In the genomic region with DNA sequence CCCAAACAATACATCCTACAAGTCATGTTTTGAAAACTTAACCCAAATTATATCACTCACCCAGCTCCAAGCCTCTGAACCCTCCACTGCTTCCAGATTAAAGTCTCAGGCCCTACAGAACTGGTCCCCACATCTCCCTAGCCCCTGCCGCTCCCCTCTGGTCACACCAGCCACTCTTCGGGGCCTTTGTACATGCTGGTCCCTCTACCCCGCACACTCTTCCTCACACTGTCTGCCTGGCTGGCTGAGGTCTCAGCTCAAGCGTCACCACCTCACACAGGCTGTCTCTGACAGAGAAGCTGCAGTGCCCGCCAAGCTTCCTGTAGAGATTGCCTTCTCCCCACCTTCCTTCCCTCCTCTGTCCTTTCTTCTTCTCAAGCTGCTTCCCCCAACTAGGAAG, we compare ENCODE assay signal across 14 cellular contexts.
DNase-seq lines count a peak whose midpoint lies in the region; ATAC-seq and TF ChIP-seq lines count a peak whose summit lies in the region.
"Had no signal": no experiment of that assay in that cellular context is flagged by ENCODE, and none has a peak within 500 bp of the region (broad histone marks: within the 10 kb centered on the region; RNA-seq: fewer than 3 reads in every experiment).

No MANE protein-coding gene starts in this region.

- DNase-seq in CD8-positive, alpha-beta memory T cell, result no peak
- DNase-seq in activated CD4-positive, alpha-beta memory T cell treated with anti-CD3 and anti-CD28 coated beads for 36 hours, result no peak
- DNase-seq in dorsolateral prefrontal cortex (no peak), spleen (peak; percentile 66), AML-193 (lab: John Stamatoyannopoulos, UW) (no peak), G401 (ENCODE audit: low spot score) (no peak)
- DNase-seq: esophagus squamous epithelium, SIG-M5 had no signal

- 86 to 96% (median 90%) methylated on average over 5 of the region's 5 CpGs for WGBS in spleen, 5 donors

- in situ Hi-C loops in G401 (cut with HindIII; ENCODE audit: low sequenced_read_pairs), result no loop called here

- CTCF ChIA-PET in CD8-positive, alpha-beta memory T cell (lab: Charles Lee), result interaction anchor here (2.1 to 2.9 kb wide), 2 partner anchors 14 to 269 kb away, joined by 7 to 10 read pairs; no protein-coding TSS in a partner anchor
- CTCF ChIA-PET in activated CD4-positive, alpha-beta memory T cell treated with anti-CD3 and anti-CD28 coated beads for 36 hours (lab: Charles Lee), result interaction anchor here (0.6 to 3.9 kb wide), 20 partner anchors 9 to 908 kb away, joined by 3 to 26 read pairs (median 4); no protein-coding TSS in a partner anchor

- POLR2A ChIA-PET in CD8-positive, alpha-beta memory T cell (lab: Charles Lee), result no interaction called here
- POLR2A ChIA-PET in activated CD4-positive, alpha-beta memory T cell treated with anti-CD3 and anti-CD28 coated beads for 36 hours (lab: Charles Lee), result no interaction called here

- peaks cover 54% of the 10 kb centered on the region for H3K36me3 ChIP-seq in CD8-positive, alpha-beta memory T cell (ENCODE audit: insufficient read depth, low read length)
- peaks cover 0 to 100% (median 88%) of the 10 kb centered on the region in 6 donors for H3K36me3 ChIP-seq in spleen

- peak overlapping the region in 7 of 8 donors; percentile 57 to 87 (median 79) for H3K27ac Mint-ChIP-seq in CD8-positive, alpha-beta memory T cell
- peak overlapping the region; percentile 74 for H3K27ac Mint-ChIP-seq in activated CD4-positive, alpha-beta memory T cell treated with anti-CD3 and anti-CD28 coated beads for 36 hours
- H3K27ac Mint-ChIP-seq: B cell had no signal

- no peak overlapping the region for H3K4me3 ChIP-seq in CD8-positive, alpha-beta memory T cell (ENCODE audit: low read length)
- H3K4me3 ChIP-seq in dorsolateral prefrontal cortex, result no peak overlapping the region
- H3K4me3 ChIP-seq in spleen, result no peak overlapping the region
- H3K4me3 ChIP-seq: esophagus squamous epithelium, testis had no signal

- H3K4me3 Mint-ChIP-seq in CD8-positive, alpha-beta memory T cell, result no peak overlapping the region
- H3K4me3 Mint-ChIP-seq in activated CD4-positive, alpha-beta memory T cell treated with anti-CD3 and anti-CD28 coated beads for 36 hours, result no peak overlapping the region
- H3K4me3 Mint-ChIP-seq: activated naive CD4-positive, alpha-beta T cell treated with anti-CD3 and anti-CD28 coated beads, Interleukin-2, amount 50 U/mL, for 24 hours; B cell had no signal

- no peak for ATAC-seq in HG03469 (IDR thresholded peaks at IDR 0.05; ENCODE audit: unreplicated experiment)

- H3K4me1 Mint-ChIP-seq in CD8-positive, alpha-beta memory T cell, result peaks cover 3 to 16% (median 4%) of the 10 kb centered on the region in 3 donors
- peaks cover 5% of the 10 kb centered on the region for H3K4me1 Mint-ChIP-seq in activated CD4-positive, alpha-beta memory T cell treated with anti-CD3 and anti-CD28 coated beads for 36 hours (ENCODE audit: low read depth)
- H3K4me1 Mint-ChIP-seq: activated naive CD4-positive, alpha-beta T cell treated with anti-CD3 and anti-CD28 coated beads, Interleukin-2, amount 50 U/mL, for 24 hours; B cell had no signal

- H3K9me3 Mint-ChIP-seq in CD8-positive, alpha-beta memory T cell, result no peaks in the 10 kb centered on the region
- H3K9me3 Mint-ChIP-seq in activated CD4-positive, alpha-beta memory T cell treated with anti-CD3 and anti-CD28 coated beads for 36 hours, result no peaks in the 10 kb centered on the region
- H3K9me3 Mint-ChIP-seq: activated naive CD4-positive, alpha-beta T cell treated with anti-CD3 and anti-CD28 coated beads, Interleukin-2, amount 50 U/mL, for 24 hours had no signal

- TF ChIP-seq POLR2A in spleen (IDR thresholded peaks at IDR 0.05), result no peak

- intact Hi-C loops in activated CD4-positive, alpha-beta memory T cell treated with anti-CD3 and anti-CD28 coated beads for 36 hours (cut with micrococcal nuclease), result no loop called here
- intact Hi-C loops in dorsolateral prefrontal cortex (cut with DNase I), result loop anchor here (2.0 to 5.0 kb wide), 3 partner anchors 267 to 287 kb away; partner anchors contain the start of gene ARFGEF2 (in 1 of the 2)
- intact Hi-C loops in spleen (cut with DNase I; ENCODE audit: low total_unique reads), result no loop called here

- peaks cover 15 to 89% (median 26%) of the 10 kb centered on the region in 3 donors for H3K36me3 Mint-ChIP-seq in CD8-positive, alpha-beta memory T cell
- H3K36me3 Mint-ChIP-seq in activated CD4-positive, alpha-beta memory T cell treated with anti-CD3 and anti-CD28 coated beads for 36 hours, result peaks cover 35% of the 10 kb centered on the region

- no peak overlapping the region for H3K27ac ChIP-seq in CD8-positive, alpha-beta memory T cell (ENCODE audit: low read depth, low read length)
- H3K27ac ChIP-seq in dorsolateral prefrontal cortex, result peak overlapping the region in 55 of 59 donors; percentile 2 to 95 (median 81)
- no peak overlapping the region for H3K27ac ChIP-seq in spleen
- H3K27ac ChIP-seq: brain microvascular endothelial cell, esophagus squamous epithelium, parathyroid adenoma, testis had no signal

- no peaks in the 10 kb centered on the region for H3K9me3 ChIP-seq in CD8-positive, alpha-beta memory T cell (ENCODE audit: low read length)
- H3K9me3 ChIP-seq in spleen, result no peaks in the 10 kb centered on the region
- H3K9me3 ChIP-seq: esophagus squamous epithelium, testis had no signal

- H3K27me3 Mint-ChIP-seq in CD8-positive, alpha-beta memory T cell, result peaks cover 0 to 16% of the 10 kb centered on the region in 2 donors
- H3K27me3 Mint-ChIP-seq in activated CD4-positive, alpha-beta memory T cell treated with anti-CD3 and anti-CD28 coated beads for 36 hours, result no peaks in the 10 kb centered on the region
- H3K27me3 Mint-ChIP-seq: activated naive CD4-positive, alpha-beta T cell treated with anti-CD3 and anti-CD28 coated beads, Interleukin-2, amount 50 U/mL, for 24 hours; B cell had no signal

- H3K4me1 ChIP-seq in CD8-positive, alpha-beta memory T cell (ENCODE audit: insufficient read depth, low read length), result no peaks in the 10 kb centered on the region
- H3K4me1 ChIP-seq in spleen, result peaks cover 0 to 15% (median 0%) of the 10 kb centered on the region in 6 donors
- H3K4me1 ChIP-seq: esophagus squamous epithelium, parathyroid adenoma, testis had no signal

- TF ChIP-seq CTCF in dorsolateral prefrontal cortex (IDR thresholded peaks at IDR 0.05 in 54 of 56, conservative IDR thresholded peaks at IDR 0.05 in 2 of 56; ENCODE audit: low read depth in 1 of 56, partially characterized antibody in 56 of 56) (no peak), spleen (IDR thresholded peaks at IDR 0.05 in 8 of 11, conservative IDR thresholded peaks at IDR 0.05 in 3 of 11) (no peak)

- no peaks in the 10 kb centered on the region for H3K27me3 ChIP-seq in CD8-positive, alpha-beta memory T cell (ENCODE audit: insufficient read depth, low read length, poor library complexity, severe bottlenecking)
- H3K27me3 ChIP-seq in dorsolateral prefrontal cortex (no peaks in the 10 kb centered on the region), spleen (replicated peaks in 1 of 7) (no peaks in the 10 kb centered on the region)
- H3K27me3 ChIP-seq: brain microvascular endothelial cell, esophagus squamous epithelium, testis had no signal

Comparison
In these comparisons a context has a peak if more than half of its experiments do, and no peak if none do; other contexts are left out.
1. H3K27ac ChIP-seq: peak in dorsolateral prefrontal cortex (55 of 59); none in CD8-positive, alpha-beta memory T cell (single experiment) and spleen (0 of 8).
2. intact Hi-C loops: an anchor here in dorsolateral prefrontal cortex (2.0 to 5.0 kb wide); none called in activated CD4-positive, alpha-beta memory T cell treated with anti-CD3 and anti-CD28 coated beads for 36 hours and spleen.